20 cellular contexts compared by ENCODE assay signal in genomic region chr14:79084861-79085260, GRCh38.
"Had no signal": no experiment of that assay in that cellular context is flagged by ENCODE, and none has a peak within 500 bp of the region (broad histone marks: within the 10 kb centered on the region; RNA-seq: fewer than 3 reads in every experiment).

No MANE protein-coding gene starts in this region.

- H3K27ac Mint-ChIP-seq: immature natural killer cell; mesothelial cell of epicardium; naive thymus-derived CD4-positive, alpha-beta T cell had no signal

- H3K9me3 ChIP-seq: esophagus muscularis mucosa, gastroesophageal sphincter, heart left ventricle, left lung, lower lobe of right lung, mucosa of descending colon had no signal

- H3K4me3 Mint-ChIP-seq: immature natural killer cell; mesothelial cell of epicardium; naive thymus-derived CD4-positive, alpha-beta T cell had no signal

- DNase-seq: dermis blood vessel endothelial cell; dorsolateral prefrontal cortex; effector CD4-positive, alpha-beta T cell; effector memory CD4-positive, alpha-beta T cell; foreskin keratinocyte; heart left ventricle; hypothalamus; immature natural killer cell; islet precursor cell; kidney; left cardiac atrium; left lung; left ventricle myocardium superior; lower lobe of right lung; mesenchymal stem cell; mucosa of descending colon; naive thymus-derived CD4-positive, alpha-beta T cell had no signal

- ATAC-seq: foreskin keratinocyte; gastroesophageal sphincter; heart left ventricle; left cardiac atrium; left lung; left ventricle myocardium superior; lower lobe of right lung; mucosa of descending colon; naive thymus-derived CD4-positive, alpha-beta T cell had no signal

- H3K36me3 Mint-ChIP-seq: immature natural killer cell; mesothelial cell of epicardium; naive thymus-derived CD4-positive, alpha-beta T cell had no signal

- H3K4me1 Mint-ChIP-seq: immature natural killer cell; naive thymus-derived CD4-positive, alpha-beta T cell had no signal
